In the genomic region with DNA sequence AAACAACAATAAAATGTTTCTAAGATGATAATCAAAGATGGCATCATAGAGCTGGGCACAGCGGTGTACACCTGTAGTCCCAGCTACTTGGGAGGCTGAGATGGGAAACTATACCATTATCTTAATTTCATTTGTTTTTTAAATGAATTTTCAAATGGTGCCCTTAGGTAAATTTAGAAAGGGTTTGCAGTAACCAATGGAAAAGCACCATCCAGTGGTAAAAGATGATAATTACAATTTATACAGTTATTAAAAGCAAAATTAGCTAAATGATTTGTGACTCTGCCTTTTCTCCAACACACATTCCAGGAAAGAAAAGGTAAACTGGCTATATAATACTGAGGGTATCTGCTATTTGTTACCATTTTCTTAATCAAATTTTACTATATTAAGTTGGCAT, we compare ENCODE assay signal across 8 cellular contexts. TPM values are rescaled to one million over a fixed set of nuclear protein-coding genes. Genes with fewer than 3 reads are reported as not detected.
A peak's percentile ranks its signal among the peaks of the same experiment; 100 is the strongest.
DNase-seq lines count a peak whose midpoint lies in the region; ATAC-seq and TF ChIP-seq lines count a peak whose summit lies in the region.

No MANE protein-coding gene starts in this region.

- no peaks in the 10 kb centered on the region for H3K36me3 Mint-ChIP-seq in neural crest cell (ENCODE audit: low read depth)

- no peaks in the 10 kb centered on the region for H4K20me1 ChIP-seq in KMS-11 (ENCODE audit: insufficient read depth)

- H3K9me3 Mint-ChIP-seq in neural crest cell = no peaks in the 10 kb centered on the region

- TF ChIP-seq CTCF in KMS-11 (conservative IDR thresholded peaks at IDR 0.05; ENCODE audit: low read depth, low read length) = peak; percentile 61; the same call in 1 of the 2 replicates
- TF ChIP-seq CTCF in choroid plexus epithelial cell (conservative IDR thresholded peaks at IDR 0.05; ENCODE audit: low read depth, low read length) = peak; percentile 36
- peak; percentile 59 for TF ChIP-seq CTCF in neural crest cell (conservative IDR thresholded peaks at IDR 0.05)

- DNase-seq in D341Med (ENCODE audit: low spot score) = peak; percentile 32
- peak; percentile 60 for DNase-seq in choroid plexus epithelial cell (ENCODE audit: low read depth)
- DNase-seq in neural crest cell (ENCODE audit: low read depth, low spot score) = no peak
- no peak for DNase-seq in ureter (ENCODE audit: low spot score)
- DNase-seq in HT-29 (ENCODE audit: low spot score) = no peak

- H2AFZ ChIP-seq in KMS-11 (ENCODE audit: low read depth) = no peak overlapping the region

- H3K4me2 ChIP-seq in KMS-11 = no peak overlapping the region

- no peaks in the 10 kb centered on the region for H3K36me3 ChIP-seq in KMS-11 (ENCODE audit: insufficient read depth)

- no peaks in the 10 kb centered on the region for H3K27me3 Mint-ChIP-seq in neural crest cell (ENCODE audit: low read depth)

- H3K79me2 ChIP-seq in KMS-11 (ENCODE audit: insufficient read depth, low read depth) = no peaks in the 10 kb centered on the region

- H3K9ac ChIP-seq in KMS-11 = no peak overlapping the region

- no peak overlapping the region for H3K4me3 ChIP-seq in KMS-11 (IDR thresholded peaks at IDR 0.05; ENCODE audit: insufficient read depth, low read depth, low read length)
- no peak overlapping the region for H3K4me3 ChIP-seq in choroid plexus epithelial cell (ENCODE audit: low read depth, low read length)

- no peak overlapping the region for H3K4me3 Mint-ChIP-seq in neural crest cell

- no peaks in the 10 kb centered on the region for H3K4me1 Mint-ChIP-seq in neural crest cell

- peaks cover 66% of the 10 kb centered on the region for H3K4me1 ChIP-seq in KMS-11 (ENCODE audit: low read depth, poor library complexity, severe bottlenecking)

- H3K27ac Mint-ChIP-seq in neural crest cell (ENCODE audit: unreplicated experiment) = no peak overlapping the region

- no peaks in the 10 kb centered on the region for H3K27me3 ChIP-seq in KMS-11 (ENCODE audit: insufficient read depth, low read depth)

- ATAC-seq in HG02678 (IDR thresholded peaks at IDR 0.05; ENCODE audit: unreplicated experiment) (no peak), GM19452 (IDR thresholded peaks at IDR 0.05; ENCODE audit: unreplicated experiment) (no peak)

- H3K27ac ChIP-seq in KMS-11 = no peak overlapping the region

RNA-seq across cellular contexts. Expression of a gene that starts 14.4 kb away (rescaled TPM):
- 34.6 and 36.8 TPM in 2 replicates for total RNA-seq in neural crest cell
- total RNA-seq in ureter = 62.4 TPM
- 21.4 and 28.5 TPM in 2 replicates for total RNA-seq in HT-29 (2014; rRNA removed; shearing (Covaris generic))

Comparison
In these comparisons a context has a peak if more than half of its experiments do, and no peak if none do; other contexts are left out.
1. DNase-seq: peak in D341Med (single experiment) and choroid plexus epithelial cell (single experiment); none in neural crest cell (single experiment), ureter (single experiment) and HT-29 (single experiment).
2. Peak in every context shown above with its lines, with median percentiles within 50 percentile points of each other: CTCF ChIP-seq.